18 cellular contexts compared by ENCODE assay signal in the genomic region with DNA sequence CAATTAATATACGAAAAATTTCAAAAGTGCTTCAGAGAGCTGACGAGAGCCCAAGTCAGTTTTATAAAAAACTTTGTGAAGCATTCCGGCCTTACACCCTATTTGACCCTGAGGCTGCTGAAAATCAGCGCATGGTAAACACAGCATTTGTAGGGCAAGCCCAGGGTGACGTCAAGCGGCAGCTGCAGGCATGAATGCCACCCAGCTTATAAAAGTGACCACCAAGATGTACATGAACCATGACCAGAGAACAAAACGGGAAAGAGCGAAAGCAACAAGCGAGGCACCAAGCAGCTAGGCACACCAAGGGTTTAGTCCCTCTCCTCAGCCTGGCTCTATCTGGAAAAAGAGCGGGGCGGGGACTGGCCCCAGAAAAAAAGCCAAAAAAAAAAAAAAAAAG. TPM values are rescaled to one million over a fixed set of nuclear protein-coding genes. Genes with fewer than 3 reads are reported as not detected.
DNase-seq lines count a peak whose midpoint lies in the region.
"Had no signal": no experiment of that assay in that cellular context is flagged by ENCODE, and none has a peak within 500 bp of the region (broad histone marks: within the 10 kb centered on the region; RNA-seq: fewer than 3 reads in every experiment).

No MANE protein-coding gene starts in this region.

- peak; percentile 60 for DNase-seq in LHCN-M2 (ENCODE audit: low read depth)
- DNase-seq in amniotic epithelial cell (ENCODE audit: low read depth): peak; percentile 23
- peak; percentile 56 for DNase-seq in left kidney (ENCODE audit: low read depth, low spot score)
- DNase-seq in NCI-H82 (lab: John Stamatoyannopoulos, UW): no peak
- no peak for DNase-seq in mesenteric fat pad (ENCODE audit: low spot score)
- DNase-seq in NCI-H2171 (lab: John Stamatoyannopoulos, UW): no peak
- no peak for DNase-seq in Kasumi-1 (lab: John Stamatoyannopoulos, UW)
- DNase-seq: activated B cell treated with CpG ODN at 0.5 μM for 24 hours; activated CD4-positive, alpha-beta memory T cell treated with anti-CD3 and anti-CD28 coated beads, Interleukin-2, amount 10 ng/mL, durations not matched to agents 7 days and 5 days; activated naive CD4-positive, alpha-beta T cell treated with anti-CD3 and anti-CD28 coated beads for 36 hours; activated T-cell treated with anti-CD3 and anti-CD28 coated beads, Interleukin-2, amount 50 U/mL, for 1 hour; CD8-positive, alpha-beta T cell; mammary epithelial cell; naive thymus-derived CD8-positive, alpha-beta T cell; NCI-H1092; NCI-H2107 had no signal

- H3K4me3 ChIP-seq in skeletal muscle satellite cell (ENCODE audit: low read length): peak overlapping the region; percentile 56
- H3K4me3 ChIP-seq: SK-N-MC had no signal

- no peaks in the 10 kb centered on the region for H3K36me3 ChIP-seq in skeletal muscle satellite cell (ENCODE audit: insufficient read depth, low read length)

- H3K9ac ChIP-seq in skeletal muscle satellite cell (ENCODE audit: low read depth, low read length): no peak overlapping the region

- H3K9me3 ChIP-seq in skeletal muscle satellite cell (replicated peaks; ENCODE audit: low read length): no peaks in the 10 kb centered on the region

- H3K4me2 ChIP-seq in skeletal muscle satellite cell (ENCODE audit: low read length): peak overlapping the region; percentile 64

- H3K4me1 ChIP-seq in skeletal muscle satellite cell (ENCODE audit: control insufficient read depth, insufficient read depth, low read length): peaks cover 16% of the 10 kb centered on the region

- H3K27me3 ChIP-seq in skeletal muscle satellite cell (ENCODE audit: control insufficient read depth, insufficient read depth, low read length): peaks cover 20% of the 10 kb centered on the region

RNA-seq across cellular contexts. Expression of gene SIGLEC11, which starts 6.0 kb away (rescaled TPM):
- total RNA-seq in LHCN-M2 (2014; rRNA removed): not detected in 2 replicates
- polyA plus RNA-seq in LHCN-M2 (2012): not detected
- not detected in 2 replicates for total RNA-seq in skeletal muscle satellite cell (2012; rRNA removed)
- 3.0 TPM for total RNA-seq in mesenteric fat pad
- total RNA-seq: activated B cell treated with CpG ODN at 0.5 μM for 24 hours; activated CD4-positive, alpha-beta memory T cell treated with anti-CD3 and anti-CD28 coated beads, Interleukin-2, amount 10 ng/mL, durations not matched to agents 7 days and 5 days; activated naive CD4-positive, alpha-beta T cell treated with anti-CD3 and anti-CD28 coated beads for 36 hours; CD8-positive, alpha-beta T cell; mammary epithelial cell; naive thymus-derived CD8-positive, alpha-beta T cell had no signal
- polyA plus RNA-seq: mammary epithelial cell; naive thymus-derived CD8-positive, alpha-beta T cell had no signal

RNA-seq across cellular contexts. Expression of gene NUP62, which starts 25.6 kb away (rescaled TPM):
- total RNA-seq in LHCN-M2 (2014; rRNA removed) (73.7 and 74.5 TPM in 2 replicates), mesenteric fat pad (34.5 TPM)
- polyA plus RNA-seq in LHCN-M2 (2012): 47.5 TPM
- total RNA-seq in skeletal muscle satellite cell (2012; rRNA removed): 24.6 and 29.7 TPM in 2 replicates

RNA-seq across cellular contexts. Expression of gene ATF5, which starts 25.9 kb away (rescaled TPM):
- total RNA-seq in LHCN-M2 (2014; rRNA removed): 14.1 and 14.7 TPM in 2 replicates
- 30.3 TPM for polyA plus RNA-seq in LHCN-M2 (2012)
- total RNA-seq in skeletal muscle satellite cell (2012; rRNA removed): 15.1 and 26.4 TPM in 2 replicates
- total RNA-seq in mesenteric fat pad: 46.1 TPM

RNA-seq across cellular contexts. Expression of gene IL4I1, which starts 58.2 kb away (rescaled TPM):
- total RNA-seq in LHCN-M2 (2014; rRNA removed) (0.34 TPM in 1 of 2 replicates, not detected in the other), mesenteric fat pad (2.3 TPM)
- 1.1 TPM for polyA plus RNA-seq in LHCN-M2 (2012)
- 0.25 and 1.1 TPM in 2 replicates for total RNA-seq in skeletal muscle satellite cell (2012; rRNA removed)
- total RNA-seq: mammary epithelial cell had no signal

Comparison
In these comparisons a context has a peak if more than half of its experiments do, and no peak if none do; other contexts are left out.
1. DNase-seq: peak in LHCN-M2 (single experiment), amniotic epithelial cell (single experiment) and left kidney (single experiment); none in NCI-H82 (single experiment), mesenteric fat pad (single experiment), NCI-H2171 (single experiment) and Kasumi-1 (0 of 2).